ENCODE assay signal across 9 cellular contexts in the genomic region with DNA sequence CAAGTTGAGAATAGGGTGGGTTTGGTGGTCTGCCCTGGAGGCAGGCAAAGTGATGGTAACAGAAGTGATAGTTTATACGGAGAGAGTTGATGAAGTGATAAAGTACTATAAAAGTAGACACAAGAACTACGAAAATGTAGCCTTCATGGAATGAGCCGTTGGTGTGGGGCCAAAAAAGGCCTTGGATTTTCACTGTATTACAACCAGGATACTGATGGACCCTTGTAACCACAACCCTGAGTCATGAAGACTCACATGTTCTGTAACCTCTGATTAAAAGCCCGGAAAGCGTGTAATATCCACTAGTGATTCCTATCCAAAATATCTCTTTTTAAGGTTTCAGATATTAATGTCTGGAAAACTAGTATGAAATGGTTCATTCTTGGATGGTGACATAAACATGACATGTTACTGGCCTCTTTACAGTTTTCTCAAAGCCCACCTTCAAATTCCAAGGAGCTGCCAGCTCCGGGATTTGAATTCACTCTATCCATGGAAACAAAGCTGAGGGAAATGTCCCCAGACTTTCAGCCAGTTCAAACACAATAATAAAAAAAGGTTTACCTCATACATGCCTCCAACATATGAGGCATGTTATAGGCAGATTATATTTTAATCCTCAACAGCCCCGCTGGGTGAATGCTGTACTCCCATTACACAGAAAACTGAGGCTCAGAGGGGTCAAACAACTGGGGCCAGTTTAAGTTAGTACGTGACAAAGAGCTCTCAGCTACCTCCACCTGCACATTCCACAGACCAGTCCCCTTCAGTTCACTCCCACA. TPM values are rescaled to one million over a fixed set of nuclear protein-coding genes. Genes with fewer than 3 reads are reported as not detected.
A peak's percentile ranks its signal among the peaks of the same experiment; 100 is the strongest.
DNase-seq lines count a peak whose midpoint lies in the region; ATAC-seq, FAIRE-seq and TF ChIP-seq lines count a peak whose summit lies in the region.
"Had no signal": no experiment of that assay in that cellular context is flagged by ENCODE, and none has a peak within 500 bp of the region (broad histone marks: within the 10 kb centered on the region; RNA-seq: fewer than 3 reads in every experiment).

No MANE protein-coding gene starts in this region.

- H3K9me3 ChIP-seq in OCI-LY7 (ENCODE audit: low read length) (no peaks in the 10 kb centered on the region), H1 (ENCODE audit: insufficient read depth in 2 of 2, low read depth in 1 of 2, low read length in 1 of 2) (no peaks in the 10 kb centered on the region), psoas muscle (no peaks in the 10 kb centered on the region), Caco-2 (no peaks in the 10 kb centered on the region), trophoblast cell (ENCODE audit: insufficient read depth, low read depth, low read length) (no peaks in the 10 kb centered on the region)

- H3K4ac ChIP-seq in H1 (replicated peaks; ENCODE audit: insufficient read length, low read depth, low read length) (no peak overlapping the region), trophoblast cell (ENCODE audit: low read depth, low read length) (no peak overlapping the region)

- no peak for FAIRE-seq in H1 (lab: Jason Lieb, UNC)

- TF ChIP-seq RAD21 in H1 (IDR thresholded peaks at IDR 0.05 in 1 of 2, conservative IDR thresholded peaks at IDR 0.05 in 1 of 2; ENCODE audit: low read depth in 2 of 2, low read length in 2 of 2) = no peak

- H3K14ac ChIP-seq in H1 (ENCODE audit: insufficient read length) (no peak overlapping the region), trophoblast cell (ENCODE audit: low read length) (no peak overlapping the region)

- H3K27me3 Mint-ChIP-seq in Caco-2 (ENCODE audit: insufficient read depth, unreplicated experiment) = peaks cover 4% of the 10 kb centered on the region

- peak overlapping the region; percentile 92; the same call in 1 of the 2 replicates for H3K4me2 ChIP-seq in OCI-LY7 (ENCODE audit: low read length)
- peak overlapping the region in 1 of 2 experiments; percentile 76; a peak in 1 of 4 replicates for H3K4me2 ChIP-seq in H1 (ENCODE audit: insufficient read depth in 1 of 2, low read depth in 2 of 2, low read length in 2 of 2)
- no peak overlapping the region for H3K4me2 ChIP-seq in trophoblast cell (ENCODE audit: low read length)

- WGBS in H1 (ENCODE audit: extremely low coverage in 1 of 2, insufficient coverage in 1 of 2, insufficient read length in 1 of 2, insufficient replicate concordance in 2 of 2, low coverage in 1 of 2, low lambda C conversion rate in 2 of 2, missing lambda C conversion rate in 1 of 2), 2 experiments = 93% methylated on average over 8 of the region's 8 CpGs; no CpG with 5 or more reads in 1 of the 2 experiments
- WGBS in psoas muscle, 3 donors = 75 to 83% (median 78%) methylated on average over 8 of the region's 8 CpGs
- WGBS in trophoblast cell (ENCODE audit: extremely low coverage, insufficient coverage, insufficient read length) = no CpG with 5 or more reads among the region's 8 CpGs

- no peak overlapping the region for H4K8ac ChIP-seq in H1 (ENCODE audit: extremely low read depth, insufficient read depth, low read length)
- no peak overlapping the region for H4K8ac ChIP-seq in trophoblast cell (ENCODE audit: low read depth, low read length)

- H3K4me3 Mint-ChIP-seq in Caco-2 (ENCODE audit: unreplicated experiment) = no peak overlapping the region

- no peaks in the 10 kb centered on the region for H3K4me1 Mint-ChIP-seq in Caco-2 (ENCODE audit: low read depth, unreplicated experiment)

- H2AFZ ChIP-seq in OCI-LY7 (ENCODE audit: low read length) (no peak overlapping the region), H1 (ENCODE audit: low read length) (no peak overlapping the region), trophoblast cell (ENCODE audit: insufficient read depth, low read length, poor library complexity) (no peak overlapping the region)

- peaks cover 11% of the 10 kb centered on the region for H3K23me2 ChIP-seq in H1 (ENCODE audit: low read depth, low read length)

- H3K56ac ChIP-seq in H1 (replicated peaks; ENCODE audit: insufficient read length, low read depth, low read length) = no peak overlapping the region

- no peak overlapping the region for H2BK15ac ChIP-seq in H1 (ENCODE audit: low read length)

- no peak for TF ChIP-seq EP300 in H1 (IDR thresholded peaks at IDR 0.05; ENCODE audit: borderline replicate concordance in 1 of 2, low read depth in 2 of 2, low read length in 2 of 2)

- TF ChIP-seq CTCF in OCI-LY7 (conservative IDR thresholded peaks at IDR 0.05; ENCODE audit: low read length) (no peak), H1 (IDR thresholded peaks at IDR 0.05; ENCODE audit: control extremely low read depth in 1 of 3, insufficient read depth in 1 of 3, low read depth in 1 of 3, low read length in 3 of 3) (no peak), psoas muscle (IDR thresholded peaks at IDR 0.05) (no peak), omental fat pad (IDR thresholded peaks at IDR 0.05) (no peak), Caco-2 (IDR thresholded peaks at IDR 0.05; ENCODE audit: insufficient read depth in 1 of 2, low read depth in 1 of 2, low read length in 1 of 2, severe bottlenecking in 1 of 2, unreplicated experiment in 1 of 2) (no peak)

- H3K23ac ChIP-seq in H1 (ENCODE audit: insufficient read length) (no peak overlapping the region), trophoblast cell (ENCODE audit: low read length) (no peak overlapping the region)

- H2AK5ac ChIP-seq in H1 (ENCODE audit: low read depth, low read length) (no peak overlapping the region), trophoblast cell (ENCODE audit: low read length) (no peak overlapping the region)

- no peak overlapping the region for H4K91ac ChIP-seq in H1 (replicated peaks; ENCODE audit: insufficient read length, low read length)
- no peak overlapping the region for H4K91ac ChIP-seq in trophoblast cell (ENCODE audit: low read depth, low read length)

- no peak overlapping the region for H3K27ac Mint-ChIP-seq in Caco-2 (ENCODE audit: unreplicated experiment)

- H3K27ac ChIP-seq in OCI-LY7 (ENCODE audit: low read depth, low read length, poor library complexity, severe bottlenecking) (no peak overlapping the region), H1 (ENCODE audit: low read depth, low read length) (no peak overlapping the region), psoas muscle (peak overlapping the region; percentile 90), trophoblast cell (ENCODE audit: low read depth, low read length) (no peak overlapping the region)

- H4K20me1 ChIP-seq in OCI-LY7 (ENCODE audit: insufficient read depth, low read length) (no peaks in the 10 kb centered on the region), H1 (replicated peaks in 1 of 2; ENCODE audit: control insufficient read depth in 1 of 2, insufficient read depth in 2 of 2, low read length in 2 of 2) (no peaks in the 10 kb centered on the region)

- peak overlapping the region; percentile 16 for H4K5ac ChIP-seq in H1 (ENCODE audit: insufficient read length, low read depth, low read length)

- H3K79me1 ChIP-seq in H1 (ENCODE audit: low read depth, low read length) = no peaks in the 10 kb centered on the region; the same call in 1 of the 2 replicates
- H3K79me1 ChIP-seq in trophoblast cell (ENCODE audit: low read length) = peaks cover 6% of the 10 kb centered on the region

- peak; percentile 97 for DNase-seq in EH (ENCODE audit: low read depth)
- DNase-seq in OCI-LY7 (ENCODE audit: low spot score) = no peak
- DNase-seq in H1 (ENCODE audit: low read depth in 1 of 2, low spot score in 2 of 2) = no peak
- DNase-seq in psoas muscle = no peak
- no peak for DNase-seq in omental fat pad (ENCODE audit: low spot score)
- no peak for DNase-seq in SIG-M5 treated with dmso at 0.1 percent for 504 hours (lab: John Stamatoyannopoulos, UW; ENCODE audit: unreplicated experiment)
- DNase-seq in Caco-2 = no peak
- DNase-seq in trophoblast cell = no peak
- DNase-seq: Kasumi-1 had no signal

- intact Hi-C loops in OCI-LY7 (cut with micrococcal nuclease; ENCODE audit: unreplicated experiment) = loop anchor here (5.0 to 10.0 kb wide), 3 partner anchors 70 to 557 kb away; partner anchors contain the start of genes LRRC73, MAD2L1BP, POLR1C and YIPF3
- intact Hi-C loops in psoas muscle (cut with DNase I) = loop anchor here (5.0 to 10.0 kb wide), 3 partner anchors 70 to 437 kb away; partner anchors contain the start of gene MAD2L1BP (in 1 of the 2)
- intact Hi-C loops in Caco-2 (cut with micrococcal nuclease; ENCODE audit: unreplicated experiment) = loop anchor here (5.0 kb wide), 2 partner anchors 160 to 215 kb away; no protein-coding TSS in a partner anchor

- H3K18ac ChIP-seq in H1 (ENCODE audit: extremely low read depth, low read length) = peak overlapping the region; percentile 38; the same call in 1 of the 2 replicates
- H3K18ac ChIP-seq in trophoblast cell (ENCODE audit: low read length) = no peak overlapping the region

- H3K9ac ChIP-seq in H1 (replicated peaks in 1 of 4; ENCODE audit: extremely low read depth in 1 of 4, low read depth in 3 of 4, low read length in 3 of 4) (no peak overlapping the region), trophoblast cell (ENCODE audit: low read length) (no peak overlapping the region)

- ATAC-seq in psoas muscle (no peak), omental fat pad (ENCODE audit: low FRiP score) (no peak)

- BruUV-seq in OCI-LY7 (replicated peaks; lab: Mats Ljungman, UMichigan) = no TSS peak
- BruUV-seq in Caco-2 (replicated peaks; lab: Mats Ljungman, UMichigan) = no TSS peak

- peaks cover 5% of the 10 kb centered on the region for H3K36me3 Mint-ChIP-seq in Caco-2 (ENCODE audit: insufficient read depth, unreplicated experiment)

- H2BK120ac ChIP-seq in H1 (replicated peaks; ENCODE audit: low read depth, low read length) = no peak overlapping the region
- no peak overlapping the region for H2BK120ac ChIP-seq in trophoblast cell (ENCODE audit: insufficient read depth, low read length, poor library complexity)

- no peaks in the 10 kb centered on the region for H3K9me2 ChIP-seq in OCI-LY7 (ENCODE audit: insufficient read depth, low read length)

- H3K4me1 ChIP-seq in OCI-LY7 (ENCODE audit: insufficient read depth, low read length, poor library complexity, severe bottlenecking) (peaks cover 40% of the 10 kb centered on the region), H1 (replicated peaks in 1 of 4; ENCODE audit: control insufficient read depth in 3 of 4, insufficient read depth in 4 of 4, low read length in 3 of 4) (peaks cover 9 to 46% (median 32%) of the 10 kb centered on the region in 4 experiments), psoas muscle (peaks cover 24% of the 10 kb centered on the region), Caco-2 (peaks cover 9% of the 10 kb centered on the region), trophoblast cell (ENCODE audit: control insufficient read depth in 1 of 2, insufficient read depth in 2 of 2, low read length in 2 of 2) (peaks cover 9 to 18% of the 10 kb centered on the region in 2 experiments)

- TF ChIP-seq POLR2A in H1 (IDR thresholded peaks at IDR 0.05; ENCODE audit: control extremely low read depth in 1 of 2, low read depth in 2 of 2, low read length in 2 of 2) = no peak

- H3K9me3 Mint-ChIP-seq in Caco-2 (ENCODE audit: unreplicated experiment) = no peaks in the 10 kb centered on the region

- peak overlapping the region; percentile 29; the same call in 1 of the 2 replicates for H2BK20ac ChIP-seq in H1 (ENCODE audit: low read length)

- H2BK12ac ChIP-seq in H1 (ENCODE audit: low read depth, low read length) (0 out of 2 replicates have a peak overlapping the region, but pooled peaks have one; percentile 50), trophoblast cell (ENCODE audit: low read length) (no peak overlapping the region)

- H3K79me2 ChIP-seq in OCI-LY7 (ENCODE audit: insufficient read depth, low read depth, low read length) (no peaks in the 10 kb centered on the region), H1 (ENCODE audit: control insufficient read depth in 1 of 2, insufficient read depth in 2 of 2, low read length in 2 of 2) (no peaks in the 10 kb centered on the region), trophoblast cell (ENCODE audit: control insufficient read depth, insufficient read depth, low read length, poor library complexity) (peaks cover 1% of the 10 kb centered on the region)

- H3K4me3 ChIP-seq in OCI-LY7 (ENCODE audit: low read depth, low read length, poor library complexity, severe bottlenecking) = no peak overlapping the region
- no peak overlapping the region for H3K4me3 ChIP-seq in H1 (ENCODE audit: extremely low read depth in 1 of 4, insufficient read depth in 2 of 4, low read depth in 3 of 4, low read length in 4 of 4)
- no peak overlapping the region for H3K4me3 ChIP-seq in psoas muscle
- no peak overlapping the region for H3K4me3 ChIP-seq in Caco-2 (ENCODE audit: low read depth, low read length)
- no peak overlapping the region for H3K4me3 ChIP-seq in trophoblast cell (ENCODE audit: low read depth, low read length)

- CTCF ChIA-PET in OCI-LY7 (lab: Charles Lee; ENCODE audit: unreplicated experiment) = no interaction called here
- CTCF ChIA-PET in H1 (lab: Charles Lee; ENCODE audit: partially characterized antibody) = interaction anchor here (1.1 to 5.8 kb wide), 6 partner anchors 9 to 303 kb away, joined by 3 to 60 read pairs (median 4); no protein-coding TSS in a partner anchor
- CTCF ChIA-PET in Caco-2 (lab: Charles Lee) = no interaction called here

- H3K27me3 ChIP-seq in H1 (replicated peaks in 1 of 4; ENCODE audit: control insufficient read depth in 3 of 4, extremely low read depth in 1 of 4, insufficient read depth in 3 of 4, low read length in 3 of 4) = peaks cover 0 to 9% (median 2%) of the 10 kb centered on the region in 4 experiments; a peak in 3 of 7 replicates
- H3K27me3 ChIP-seq in psoas muscle (ENCODE audit: insufficient read depth in 3 of 3, low read length in 2 of 3) = no peaks in the 10 kb centered on the region
- H3K27me3 ChIP-seq in Caco-2 (replicated peaks; ENCODE audit: control insufficient read depth, insufficient read depth, low read length) = no peaks in the 10 kb centered on the region
- peaks cover 3% of the 10 kb centered on the region for H3K27me3 ChIP-seq in trophoblast cell (ENCODE audit: insufficient read depth, low read length)

- H4K12ac ChIP-seq in trophoblast cell (ENCODE audit: low read depth, low read length) = no peak overlapping the region

- POLR2A ChIA-PET in OCI-LY7 (lab: Charles Lee) (interaction anchor here (0.5 to 0.9 kb wide), 3 partner anchors 52 to 383 kb away, joined by 3 read pairs; partner anchors contain the start of genes MRPL14 and TMEM63B), H1 (lab: Charles Lee; ENCODE audit: partially characterized antibody) (interaction anchor here (0.7 to 1.7 kb wide), 5 partner anchors 20 to 302 kb away, joined by 3 to 5 read pairs (median 4); partner anchors contain the start of gene VEGFA), Caco-2 (lab: Charles Lee) (interaction anchor here (0.7 kb wide), 1 partner anchor 302 kb away, joined by 9 read pairs; the partner anchor contains the start of gene VEGFA)

- no peak overlapping the region for H2BK5ac ChIP-seq in H1 (ENCODE audit: low read depth, low read length)
- no peak overlapping the region for H2BK5ac ChIP-seq in trophoblast cell (ENCODE audit: low read depth, low read length, poor library complexity)

- H3K36me3 ChIP-seq in OCI-LY7 (ENCODE audit: insufficient read depth, low read length) (no peaks in the 10 kb centered on the region), H1 (ENCODE audit: control insufficient read depth in 2 of 4, insufficient read depth in 4 of 4, low read length in 3 of 4) (no peaks in the 10 kb centered on the region), psoas muscle (ENCODE audit: insufficient read depth in 1 of 2, low read depth in 1 of 2) (no peaks in the 10 kb centered on the region), Caco-2 (ENCODE audit: control insufficient read depth, insufficient read depth, low read length) (no peaks in the 10 kb centered on the region; the same call in 1 of the 2 replicates), trophoblast cell (ENCODE audit: control insufficient read depth in 1 of 2, insufficient read depth in 2 of 2, low read length in 2 of 2) (no peaks in the 10 kb centered on the region)

RNA-seq across cellular contexts. Expression of gene MRPL14, which starts 55.4 kb away (rescaled TPM):
- 87.2 and 97.8 TPM in 2 replicates for total RNA-seq in OCI-LY7 (2014; rRNA removed; shearing (Covaris generic))
- total RNA-seq in OCI-LY7 (2022) (42.8 and 51.3 TPM in 2 replicates), psoas muscle (100 to 1,000 TPM in 3 of 4 donors, 10 to 100 TPM in 1; 62.3 to 177 (median 113) TPM), omental fat pad (10 to 100 TPM; 29.2 to 36.3 (median 35.5) TPM), Caco-2 (2022) (87.6 and 92.2 TPM in 2 replicates)
- 81.8 and 82.0 TPM in 2 replicates for total RNA-seq in H1 (2021; fragmentation: NEBNext Ultra II Directional; extraction: Animal tissue kit (Norgen Biotek cat#: 25700))
- polyA plus RNA-seq in H1 (2011; rRNA removed) (97.1 and 105 TPM in 2 replicates), psoas muscle (100 to 1,000 TPM; 166 to 308 (median 197) TPM)
- 93.0 TPM for polyA plus RNA-seq in H1 (2011; cell fraction: cytosol; rRNA removed)
- polyA plus RNA-seq in H1 (2011; cell fraction: nucleus; rRNA removed) = 84.9 TPM
- polyA plus RNA-seq in H1 (2012, experiment 1 of 2) = 102 to 123 TPM (median 115 TPM) in 4 replicates
- 122 TPM for polyA plus RNA-seq in H1 (2012, experiment 2 of 2)
- polyA plus RNA-seq in H1 (2013, experiment 1 of 2) = 81.1 TPM
- 86.4 TPM for polyA plus RNA-seq in H1 (2013, experiment 2 of 2)
- polyA minus RNA-seq in H1 (2011; rRNA and poly(A)+ RNA removed) = 32.7 and 33.0 TPM in 2 replicates
- polyA minus RNA-seq in H1 (2011; cell fraction: cytosol; rRNA and poly(A)+ RNA removed) = 28.1 TPM
- polyA minus RNA-seq in H1 (2011; cell fraction: nucleus; rRNA and poly(A)+ RNA removed) = 20.0 TPM
- polyA plus RNA-seq in trophoblast cell (2013) = 79.2 and 82.1 TPM in 2 replicates

RNA-seq across cellular contexts. Expression of gene TMEM63B, which starts 55.5 kb away (rescaled TPM):
- 3.7 and 5.4 TPM in 2 replicates for total RNA-seq in OCI-LY7 (2014; rRNA removed; shearing (Covaris generic))
- total RNA-seq in OCI-LY7 (2022) = 10.0 and 10.2 TPM in 2 replicates
- 60.5 and 61.1 TPM in 2 replicates for total RNA-seq in H1 (2021; fragmentation: NEBNext Ultra II Directional; extraction: Animal tissue kit (Norgen Biotek cat#: 25700))
- polyA plus RNA-seq in H1 (2011; rRNA removed) = 96.8 and 110 TPM in 2 replicates
- polyA plus RNA-seq in H1 (2011; cell fraction: cytosol; rRNA removed) = 71.4 TPM
- 196 TPM for polyA plus RNA-seq in H1 (2011; cell fraction: nucleus; rRNA removed)
- 37.4 to 68.7 TPM (median 63.1 TPM) in 4 replicates for polyA plus RNA-seq in H1 (2012, experiment 1 of 2)
- 49.0 TPM for polyA plus RNA-seq in H1 (2012, experiment 2 of 2)
- polyA plus RNA-seq in H1 (2013, experiment 1 of 2) = 64.8 TPM
- polyA plus RNA-seq in H1 (2013, experiment 2 of 2) = 66.3 TPM
- 116 and 125 TPM in 2 replicates for polyA minus RNA-seq in H1 (2011; rRNA and poly(A)+ RNA removed)
- 46.4 TPM for polyA minus RNA-seq in H1 (2011; cell fraction: cytosol; rRNA and poly(A)+ RNA removed)
- 41.6 TPM for polyA minus RNA-seq in H1 (2011; cell fraction: nucleus; rRNA and poly(A)+ RNA removed)
- total RNA-seq in psoas muscle = 100 to 1,000 TPM in 1 of 4 donors, 10 to 100 TPM in 3; 32.7 to 121 (median 40.3) TPM
- polyA plus RNA-seq in psoas muscle = 10 to 100 TPM; 23.5 to 39.2 (median 27.9) TPM
- 10 to 100 TPM; 17.0 to 23.4 (median 20.6) TPM for total RNA-seq in omental fat pad
- total RNA-seq in Caco-2 (2022) = 28.2 and 28.4 TPM in 2 replicates
- 36.4 and 36.9 TPM in 2 replicates for polyA plus RNA-seq in trophoblast cell (2013)
